ENCODE assay signal across 33 cellular contexts in the genomic region with DNA sequence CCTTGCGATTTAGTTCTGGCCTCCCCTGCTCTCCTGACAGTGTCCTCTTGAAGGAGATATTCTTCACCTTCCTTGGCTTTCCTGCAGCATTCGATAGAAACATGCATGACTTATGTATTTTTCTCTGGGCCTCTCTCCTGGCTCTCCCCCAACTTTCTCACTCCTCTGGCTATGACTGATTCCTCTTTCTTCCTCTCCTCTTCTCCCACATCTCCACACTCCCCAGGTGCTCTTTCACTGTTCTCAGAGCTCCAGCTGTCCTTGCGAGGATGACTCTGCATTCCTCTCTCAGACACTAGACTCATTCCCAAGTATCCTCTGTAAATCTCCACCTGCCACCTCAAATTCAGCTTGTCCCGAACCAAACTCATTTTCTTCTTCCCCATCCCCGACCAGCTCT. TPM values are rescaled to one million over a fixed set of nuclear protein-coding genes. Genes with fewer than 3 reads are reported as not detected.
A peak's percentile ranks its signal among the peaks of the same experiment; 100 is the strongest.
DNase-seq lines count a peak whose midpoint lies in the region; ATAC-seq and TF ChIP-seq lines count a peak whose summit lies in the region.
"Had no signal": no experiment of that assay in that cellular context is flagged by ENCODE, and none has a peak within 500 bp of the region (broad histone marks: within the 10 kb centered on the region; RNA-seq: fewer than 3 reads in every experiment).

No MANE protein-coding gene starts in this region.

- peaks cover 42% of the 10 kb centered on the region for H3K36me3 ChIP-seq in PC-9 (ENCODE audit: low read depth)
- H3K36me3 ChIP-seq in neutrophil: peaks cover 61% of the 10 kb centered on the region

- H3K9me3 ChIP-seq in PC-9 (ENCODE audit: insufficient read depth, low read depth) (no peaks in the 10 kb centered on the region), neutrophil (no peaks in the 10 kb centered on the region)
- H3K9me3 ChIP-seq: left ventricle myocardium inferior, SJCRH30, upper lobe of left lung had no signal

- H3K27ac ChIP-seq in PC-9: no peak overlapping the region
- peak overlapping the region; percentile 71 for H3K27ac ChIP-seq in neutrophil
- H3K27ac ChIP-seq: 22Rv1, left ventricle myocardium inferior, SJCRH30, upper lobe of left lung had no signal

- CTCF ChIA-PET in PC-9 (lab: Charles Lee) (no interaction called here), HEK293T (lab: Yijun Ruan, JAX) (no interaction called here)

- no peak for ATAC-seq in activated CD4-positive, CD25-positive, alpha-beta regulatory T cell treated with anti-CD3 and anti-CD28 coated beads, Interleukin-2, amount 50 U/mL, for 24 hours
- no peak for ATAC-seq in HG02642 (IDR thresholded peaks at IDR 0.05; ENCODE audit: poor library complexity, unreplicated experiment)
- ATAC-seq: activated CD8-positive, alpha-beta T cell treated with anti-CD3 and anti-CD28 coated beads for 36 hours had no signal

- no peaks in the 10 kb centered on the region for H3K9me2 ChIP-seq in PC-9 (ENCODE audit: insufficient read depth)

- H3F3A ChIP-seq in PC-9 (ENCODE audit: insufficient read depth, low read depth): 0 out of 2 replicates have a peak, but pooled peaks cover 3% of the 10 kb centered on the region

- POLR2A ChIA-PET in PC-9 (lab: Charles Lee; ENCODE audit: unreplicated experiment): no interaction called here
- POLR2A ChIA-PET in HEK293T (lab: Yijun Ruan, JAX): interaction anchor here (0.5 kb wide), 1 partner anchor 30 kb away, joined by 3 read pairs; no protein-coding TSS in a partner anchor

- BruUV-seq in PC-9 (replicated peaks; lab: Mats Ljungman, UMichigan): TSS peak; percentile 2

- no peak overlapping the region for H2AFZ ChIP-seq in PC-9

- H3K4me2 ChIP-seq in PC-9: no peak overlapping the region

- TF ChIP-seq CTCF in PC-9 (conservative IDR thresholded peaks at IDR 0.05): no peak
- no peak for TF ChIP-seq CTCF in fibroblast of pulmonary artery (IDR thresholded peaks at IDR 0.05; ENCODE audit: low read length, missing control alignments)
- TF ChIP-seq CTCF in neutrophil (IDR thresholded peaks at IDR 0.05): no peak

- H3K4me3 ChIP-seq in PC-9: no peak overlapping the region
- H3K4me3 ChIP-seq in fibroblast of pulmonary artery (replicated peaks; ENCODE audit: low read depth, low read length): no peak overlapping the region
- no peak overlapping the region for H3K4me3 ChIP-seq in neutrophil (ENCODE audit: low read depth in 1 of 2, low read length in 1 of 2)
- H3K4me3 ChIP-seq: left ventricle myocardium inferior, SJCRH30, upper lobe of left lung had no signal

- H3K4me1 ChIP-seq in PC-9 (replicated peaks; ENCODE audit: insufficient read depth): no peaks in the 10 kb centered on the region
- peaks cover 14 to 15% of the 10 kb centered on the region in 2 experiments for H3K4me1 ChIP-seq in neutrophil (ENCODE audit: control insufficient read depth in 1 of 2, insufficient read depth in 1 of 2, low read depth in 1 of 2, low read length in 1 of 2)
- H3K4me1 ChIP-seq: left ventricle myocardium inferior, SJCRH30, upper lobe of left lung had no signal

- H3K27me3 ChIP-seq in PC-9 (ENCODE audit: insufficient read depth, low read depth) (no peaks in the 10 kb centered on the region), neutrophil (no peaks in the 10 kb centered on the region)
- H3K27me3 ChIP-seq: SJCRH30, upper lobe of left lung had no signal

- intact Hi-C loops in PC-9 (cut with micrococcal nuclease; ENCODE audit: unreplicated experiment): no loop called here

- DNase-seq in DMS53 (lab: John Stamatoyannopoulos, UW) (peak; percentile 32), DMS53 treated with DMSO at 0.1 percent for 48 hours (lab: John Stamatoyannopoulos, UW; ENCODE audit: unreplicated experiment) (no peak), PC-9 (no peak), fibroblast of pulmonary artery (ENCODE audit: low read depth) (peak; percentile 27), HEK293T (ENCODE audit: extremely low spot score) (no peak)
- DNase-seq: activated CD8-positive, alpha-beta memory T cell treated with anti-CD3 and anti-CD28 coated beads, Interleukin-2, amount 50 U/mL, for 48 hours; activated CD8-positive, alpha-beta T cell treated with anti-CD3 and anti-CD28 coated beads for 36 hours; activated naive CD4-positive, alpha-beta T cell treated with anti-CD3 and anti-CD28 coated beads, Interleukin-2, amount 10 ng/mL, durations not matched to agents 7 days and 5 days; C1 segment of cervical spinal cord; DMS79 treated with DMSO at 0.1 percent for 48 hours; GDM1; islet precursor cell; KG1; left ventricle myocardium inferior; NCI-H1105; NCI-H187; NCI-H2171; NCI-H510A; occipital lobe; RPMI8226; SJCRH30; stimulated activated CD4-positive, alpha-beta T cell treated with anti-CD3 and anti-CD28 coated beads, Interleukin-4, amount 100 ng/mL, for 4 hours; SW 1271; upper lobe of left lung had no signal

- peaks cover 3% of the 10 kb centered on the region; the same call in 1 of the 2 replicates for H4K20me1 ChIP-seq in PC-9 (ENCODE audit: insufficient read depth)

- no peaks in the 10 kb centered on the region for H3K79me2 ChIP-seq in PC-9 (ENCODE audit: low read depth)

TF ChIP-seq in HEK293T, 16 proteins besides CTCF, POLR2A, EP300 and RAD21:
- TF ChIP-seq ARNT (IDR thresholded peaks at IDR 0.05) (no peak), SUZ12 (IDR thresholded peaks at IDR 0.05) (no peak), LEF1 (IDR thresholded peaks at IDR 0.05; ENCODE audit: borderline replicate concordance) (no peak), NFRKB (IDR thresholded peaks at IDR 0.05) (no peak), ZNF384 (IDR thresholded peaks at IDR 0.05) (no peak), L3MBTL2 (conservative IDR thresholded peaks at IDR 0.05) (no peak), FOXA1 (IDR thresholded peaks at IDR 0.05) (no peak), ELF4 (IDR thresholded peaks at IDR 0.05) (no peak), FOXK2 (IDR thresholded peaks at IDR 0.05) (no peak), HDGF (IDR thresholded peaks at IDR 0.05; ENCODE audit: borderline replicate concordance) (no peak), CTBP1 (IDR thresholded peaks at IDR 0.05; ENCODE audit: borderline replicate concordance) (no peak), SP1 (IDR thresholded peaks at IDR 0.05) (no peak), TARDBP (IDR thresholded peaks at IDR 0.05) (no peak), BHLHE40 (IDR thresholded peaks at IDR 0.05; ENCODE audit: borderline replicate concordance) (no peak), FOXM1 (IDR thresholded peaks at IDR 0.05; ENCODE audit: borderline replicate concordance) (no peak)
- TF ChIP-seq, protein P1, sequence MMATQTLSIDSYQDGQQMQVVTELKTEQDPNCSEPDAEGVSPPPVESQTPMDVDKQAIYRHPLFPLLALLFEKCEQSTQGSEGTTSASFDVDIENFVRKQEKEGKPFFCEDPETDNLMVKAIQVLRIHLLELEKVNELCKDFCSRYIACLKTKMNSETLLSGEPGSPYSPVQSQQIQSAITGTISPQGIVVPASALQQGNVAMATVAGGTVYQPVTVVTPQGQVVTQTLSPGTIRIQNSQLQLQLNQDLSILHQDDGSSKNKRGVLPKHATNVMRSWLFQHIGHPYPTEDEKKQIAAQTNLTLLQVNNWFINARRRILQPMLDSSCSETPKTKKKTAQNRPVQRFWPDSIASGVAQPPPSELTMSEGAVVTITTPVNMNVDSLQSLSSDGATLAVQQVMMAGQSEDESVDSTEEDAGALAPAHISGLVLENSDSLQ (IDR thresholded peaks at IDR 0.05): no peak

RNA-seq across cellular contexts. Expression of a gene that starts 18.0 kb away (rescaled TPM):
- 78.7 and 82.7 TPM in 2 replicates for total RNA-seq in PC-9 (2021)

RNA-seq across cellular contexts. Expression of a gene that starts 18.6 kb away (rescaled TPM):
- 98.8 and 128 TPM in 2 replicates for total RNA-seq in PC-9 (2021)

RNA-seq across cellular contexts. Expression of a gene that starts 53.9 kb away (rescaled TPM):
- 1.6 TPM in 2 replicates for total RNA-seq in PC-9 (2021)
- total RNA-seq: activated CD8-positive, alpha-beta T cell treated with anti-CD3 and anti-CD28 coated beads for 36 hours; activated T-helper 1 cell treated with anti-CD3 and anti-CD28 coated beads, Interleukin-12 subunit alpha, Interleukin-12 subunit beta, Interleukin-2, Interleukin-4 antibody, amounts not matched to agents 30 ng/mL and 10 ng/mL and 1 ng/mL, durations not matched to agents 14 hours and 24 hours and 36 hours; glomerular endothelial cell; left ventricle myocardium inferior; MCF 10A; mesenteric fat pad; occipital lobe; SJCRH30; subcutaneous adipose tissue had no signal

Comparison
In these comparisons a context has a peak if more than half of its experiments do, and no peak if none do; other contexts are left out.
1. DNase-seq: peak in DMS53 (single experiment) and fibroblast of pulmonary artery (single experiment); none in DMS53 treated with DMSO at 0.1 percent for 48 hours (single experiment), PC-9 (0 of 2) and HEK293T (single experiment).